ENCODE assay signal across 9 cellular contexts in genomic region chr10:117663750-117664149, GRCh38.
A peak's percentile ranks its signal among the peaks of the same experiment; 100 is the strongest.
DNase-seq lines count a peak whose midpoint lies in the region; ATAC-seq, FAIRE-seq and TF ChIP-seq lines count a peak whose summit lies in the region.
"Had no signal": no experiment of that assay in that cellular context is flagged by ENCODE, and none has a peak within 500 bp of the region (broad histone marks: within the 10 kb centered on the region; RNA-seq: fewer than 3 reads in every experiment).

No MANE protein-coding gene starts in this region.

- H3K4me1 ChIP-seq in K562 (replicated peaks in 1 of 2; ENCODE audit: control insufficient read depth in 2 of 2, insufficient read depth in 2 of 2, low read length in 2 of 2): no peaks in the 10 kb centered on the region

- no peak for TF ChIP-seq POLR2A in K562 (conservative IDR thresholded peaks at IDR 0.05)

- DNase-seq in AG09309 (ENCODE audit: low read depth) (peak; percentile 3), K562 (ENCODE audit: extremely low read depth in 1 of 4, low spot score in 3 of 4) (no peak), NCI-H524 treated with DMSO at 0.1 percent for 48 hours (lab: John Stamatoyannopoulos, UW) (no peak), NCI-H128 (lab: John Stamatoyannopoulos, UW; ENCODE audit: unreplicated experiment) (no peak), NCI-H82 treated with DMSO at 0.1 percent for 48 hours (lab: John Stamatoyannopoulos, UW; ENCODE audit: unreplicated experiment) (no peak), Right ventricle myocardium inferior (ENCODE audit: missing footprints) (no peak)

- no peak for TF ChIP-seq EP300 in K562 (IDR thresholded peaks at IDR 0.05; ENCODE audit: low read length)

- H3K27me3 ChIP-seq in K562 (ENCODE audit: control insufficient read depth in 2 of 2, insufficient read depth in 2 of 2, low read length in 2 of 2): no peaks in the 10 kb centered on the region; a peak in 1 of 5 replicates

- no peak overlapping the region for H3K27ac ChIP-seq in K562 (ENCODE audit: extremely low read depth, low read depth, low read length)

- no peaks in the 10 kb centered on the region for H3K9me1 ChIP-seq in K562 (ENCODE audit: control insufficient read depth, insufficient read depth, low read length)

- POLR2A ChIA-PET in K562 (lab: Yijun Ruan, JAX): no interaction called here

- TF ChIP-seq RAD21 in K562 (CRISPR knock-in tag; conservative IDR thresholded peaks at IDR 0.05 in 1 of 2, IDR thresholded peaks at IDR 0.05 in 1 of 2): no peak

- TF ChIP-seq CTCF in AG09309 (IDR thresholded peaks at IDR 0.05; ENCODE audit: control insufficient read depth, insufficient read depth, low read depth, low read length, missing control alignments) (no peak), K562 (IDR thresholded peaks at IDR 0.05 in 2 of 3, conservative IDR thresholded peaks at IDR 0.05 in 1 of 3; ENCODE audit: insufficient read depth in 2 of 3, low read depth in 1 of 3, low read length in 3 of 3) (no peak)

- no peak overlapping the region for H3K4me2 ChIP-seq in K562 (ENCODE audit: insufficient read depth, low read length)

- WGBS in K562 (ENCODE audit: insufficient coverage, low coverage, missing lambda C conversion rate): 6% methylated on average over 2 of the region's 2 CpGs

- CTCF ChIA-PET in K562 (lab: Yijun Ruan, JAX; ENCODE audit: low intra/inter-chr PET ratio): no interaction called here

- H3K9ac ChIP-seq in K562 (ENCODE audit: insufficient read depth in 1 of 2, low read depth in 2 of 2, low read length in 2 of 2): no peak overlapping the region

- H3K9me3 ChIP-seq in K562 (replicated peaks; ENCODE audit: control insufficient read depth, insufficient read depth, low read depth, low read length): no peaks in the 10 kb centered on the region

- H3K79me2 ChIP-seq in K562 (ENCODE audit: control insufficient read depth, insufficient read depth, low read length): no peaks in the 10 kb centered on the region

- intact Hi-C loops in K562 (cut with micrococcal nuclease) (no loop called here), Right ventricle myocardium inferior (cut with DNase I) (no loop called here)

- in situ Hi-C loops in K562 (cut with MboI): no loop called here

- no peak for FAIRE-seq in K562 (lab: Jason Lieb, UNC)
- FAIRE-seq: H1 had no signal

- peak; percentile 97 for ATAC-seq in GM19025 (IDR thresholded peaks at IDR 0.05; ENCODE audit: low read depth, unreplicated experiment)
- peak; percentile 100 for ATAC-seq in HG03066 (IDR thresholded peaks at IDR 0.05; ENCODE audit: low read depth, unreplicated experiment)
- no peak for ATAC-seq in K562
- ATAC-seq in Right ventricle myocardium inferior: no peak

- H3K4me3 ChIP-seq in AG09309 (ENCODE audit: control insufficient read depth, low read depth, low read length) (no peak overlapping the region), K562 (no peak overlapping the region)

- no peaks in the 10 kb centered on the region for H4K20me1 ChIP-seq in K562 (replicated peaks; ENCODE audit: control insufficient read depth, insufficient read depth, low read length)

- no TSS peak for BruUV-seq in K562 (replicated peaks; lab: Mats Ljungman, UMichigan)

- H3K36me3 ChIP-seq in K562 (ENCODE audit: control insufficient read depth, insufficient read depth, low read length): no peaks in the 10 kb centered on the region

- no peak overlapping the region for H2AFZ ChIP-seq in K562 (ENCODE audit: low read depth, low read length)

TF ChIP-seq in K562, 482 proteins besides CTCF, POLR2A, EP300 and RAD21:
- peak; percentile 30; the same call in 1 of the 2 replicates for TF ChIP-seq ATF3 (IDR thresholded peaks at IDR 0.05)
- TF ChIP-seq ATF3 (CRISPR knock-in tag; conservative IDR thresholded peaks at IDR 0.05): no peak
- TF ChIP-seq ZNF3 (CRISPR knock-in tag; IDR thresholded peaks at IDR 0.05): no peak
- no peak for TF ChIP-seq FOXP1 (CRISPR knock-in tag; IDR thresholded peaks at IDR 0.05)

Comparison
In these comparisons a context has a peak if more than half of its experiments do, and no peak if none do; other contexts are left out.
1. ATAC-seq: peak in GM19025 (single experiment) and HG03066 (single experiment); none in K562 (single experiment) and Right ventricle myocardium inferior (single experiment).